Comparison of ENCODE assay signal across 22 cellular contexts in the genomic region with DNA sequence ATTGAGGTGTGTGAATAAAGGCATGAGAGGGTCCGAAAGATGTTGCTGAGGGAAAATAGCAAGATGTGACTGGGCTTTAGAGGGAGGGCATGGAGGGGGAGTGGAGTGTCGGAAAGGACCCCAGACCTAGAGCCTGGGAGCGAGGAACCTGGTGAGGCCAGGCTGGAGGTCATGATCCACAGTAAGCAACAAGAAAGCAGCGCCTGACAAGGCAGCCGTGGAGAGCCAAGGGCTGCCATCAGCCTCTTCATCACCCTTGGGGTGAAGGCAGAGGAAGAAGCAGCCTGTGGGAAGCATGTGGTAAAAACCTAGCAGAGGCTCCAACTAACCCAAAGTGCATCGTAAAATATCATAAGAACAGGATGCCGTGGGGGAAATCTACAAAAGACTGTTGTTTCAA.
"Had no signal": no experiment of that assay in that cellular context is flagged by ENCODE, and none has a peak within 500 bp of the region (broad histone marks: within the 10 kb centered on the region; RNA-seq: fewer than 3 reads in every experiment).

No MANE protein-coding gene starts in this region.

- ATAC-seq: left lung; stimulated activated naive CD8-positive, alpha-beta T cell treated with anti-CD3 and anti-CD28 coated beads, Interleukin-15, Interleukin-2, amounts not matched to agents 100 U/mL and 50 U/mL, for 24 hours had no signal

- H3K27ac ChIP-seq: left lung, thyroid gland, uterus had no signal

- H3K36me3 Mint-ChIP-seq: activated CD4-positive, alpha-beta memory T cell treated with anti-CD3 and anti-CD28 coated beads for 36 hours; naive B cell had no signal

- H3K27me3 Mint-ChIP-seq: activated CD4-positive, alpha-beta memory T cell treated with anti-CD3 and anti-CD28 coated beads for 36 hours had no signal

- H3K27me3 ChIP-seq: thyroid gland, uterus had no signal

- H3K4me3 Mint-ChIP-seq: activated CD4-positive, alpha-beta memory T cell treated with anti-CD3 and anti-CD28 coated beads for 36 hours; naive B cell; T-helper 1 cell treated with Interleukin-12 subunit alpha and Interleukin-12 subunit beta and Interleukin-4 antibody, amounts not matched to agents 30 μg/mL and 1 μg/mL, for 36 hours had no signal

- H3K27ac Mint-ChIP-seq: activated CD4-positive, alpha-beta memory T cell treated with anti-CD3 and anti-CD28 coated beads for 36 hours; naive B cell; progenitor cell of endocrine pancreas; T-helper 1 cell treated with Interleukin-12 subunit alpha and Interleukin-12 subunit beta and Interleukin-4 antibody, amounts not matched to agents 30 μg/mL and 1 μg/mL, for 36 hours had no signal

- H3K4me1 ChIP-seq: left lung, uterus had no signal

- H3K9me3 Mint-ChIP-seq: T-helper 1 cell treated with Interleukin-12 subunit alpha and Interleukin-12 subunit beta and Interleukin-4 antibody, amounts not matched to agents 30 μg/mL and 1 μg/mL, for 36 hours had no signal

- H3K4me3 ChIP-seq: left lung, lung, thyroid gland, uterus had no signal

- DNase-seq: activated CD4-positive, alpha-beta memory T cell treated with anti-CD3 and anti-CD28 coated beads for 36 hours; activated CD4-positive, alpha-beta T cell treated with anti-CD3 and anti-CD28 coated beads for 4 hours; activated CD4-positive, CD25-positive, alpha-beta regulatory T cell; activated naive CD4-positive, alpha-beta T cell treated with Interleukin-2 at 50 U/mL for 16 hours; activated T-cell treated with anti-CD3 and anti-CD28 coated beads, Interleukin-2, amount 50 U/mL, for 1 hour; amygdala; cerebellar nuclear complex; cortex of kidney; erythroblast; foreskin melanocyte; left lung; naive B cell; retina; stimulated activated CD4-positive, alpha-beta T cell treated with anti-CD3 and anti-CD28 coated beads, Interleukin-12 subunit alpha, Interleukin-12 subunit beta, amount 100 ng/mL, for 4 hours; stimulated activated CD4-positive, alpha-beta T cell treated with anti-CD3 and anti-CD28 coated beads, Interleukin-4, amount 100 ng/mL, for 4 hours; stimulated activated naive CD8-positive, alpha-beta T cell treated with anti-CD3 and anti-CD28 coated beads, Interleukin-15, Interleukin-2, amounts not matched to agents 100 U/mL and 50 U/mL, for 24 hours; T1000; thyroid gland; uterus had no signal

- H3K4me1 Mint-ChIP-seq: naive B cell had no signal

- H3K9me3 ChIP-seq: left lung, thyroid gland, uterus had no signal

- H3K36me3 ChIP-seq: left lung, thyroid gland, uterus had no signal
